In the genomic region with DNA sequence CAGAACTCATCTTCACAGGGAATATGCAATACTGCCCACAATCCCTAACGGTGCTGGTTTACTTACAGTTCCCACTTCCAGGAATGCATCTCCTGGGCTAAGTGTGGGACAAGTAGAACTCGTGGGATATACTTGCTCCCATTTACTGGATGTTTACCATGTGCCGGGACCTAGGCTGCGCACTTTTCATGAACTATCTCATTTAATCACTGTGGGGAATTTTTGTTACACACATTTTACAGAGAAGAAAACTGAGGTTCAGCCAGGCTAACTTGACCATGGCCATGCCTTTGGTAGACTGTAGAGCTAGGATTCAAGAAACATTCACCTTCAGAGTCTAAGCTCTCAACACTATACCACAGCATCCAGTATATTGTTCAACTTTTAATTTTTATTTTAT, we compare ENCODE assay signal across 10 cellular contexts.
"Had no signal": no experiment of that assay in that cellular context is flagged by ENCODE, and none has a peak within 500 bp of the region (broad histone marks: within the 10 kb centered on the region; RNA-seq: fewer than 3 reads in every experiment).

No MANE protein-coding gene starts in this region.

- H3K9me3 ChIP-seq: HAP-1 had no signal

- FAIRE-seq: H1, H54 had no signal

- DNase-seq: GOT3, H7, H9, HCEC 1CT, HFFc6 had no signal

- H3K9me3 Mint-ChIP-seq: GM23338, H9, HFFc6 had no signal

- H3K4me3 Mint-ChIP-seq: GM23338, H9, HFFc6 had no signal

- H3K27ac Mint-ChIP-seq: GM23338, H9, HFFc6 had no signal

- H3K36me3 ChIP-seq: HAP-1 had no signal

- H3K4me1 ChIP-seq: HAP-1 had no signal

- H3K4me2 ChIP-seq: GM23338 had no signal

- ATAC-seq: GM23338, HCT116 had no signal

- H3K4me3 ChIP-seq: GM23338, HAP-1 had no signal
